8 cellular contexts compared by ENCODE assay signal in the genomic region with DNA sequence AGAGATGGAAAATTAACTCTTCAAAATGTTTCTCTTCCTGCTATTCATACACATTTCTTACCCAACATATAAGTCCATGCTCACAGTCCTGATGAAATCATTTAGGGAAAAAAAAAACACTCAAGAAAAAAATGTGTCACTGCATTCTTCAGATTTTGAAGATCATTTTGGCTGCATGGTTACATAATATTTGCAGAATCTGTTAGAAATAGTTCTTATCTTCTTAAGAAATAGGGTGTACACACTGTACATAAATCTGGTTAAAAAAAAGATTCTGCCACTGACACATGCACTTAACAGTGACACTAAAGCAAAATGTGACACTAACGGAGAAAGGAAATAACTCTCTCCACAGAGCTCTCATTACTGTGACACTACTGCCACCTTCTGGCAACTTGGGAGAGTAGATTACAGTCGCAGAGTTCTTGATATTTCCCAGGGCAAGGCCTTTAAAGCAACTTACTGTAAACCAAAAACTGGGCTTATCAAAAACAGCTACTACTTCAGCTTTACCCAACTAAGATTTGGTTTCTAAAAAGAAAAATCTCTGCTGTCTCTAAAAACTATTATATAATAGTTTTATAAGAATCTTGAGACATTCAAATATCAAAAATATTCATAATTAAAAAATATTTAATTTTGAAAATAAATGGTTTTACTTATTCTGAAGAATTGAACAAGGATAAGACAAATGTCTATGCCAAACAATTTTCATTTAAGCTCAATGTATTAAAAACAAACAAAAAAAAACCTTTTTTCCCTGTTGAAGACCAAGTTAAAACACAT.
DNase-seq lines count a peak whose midpoint lies in the region; ATAC-seq and TF ChIP-seq lines count a peak whose summit lies in the region.

No MANE protein-coding gene starts in this region.

- H3K4me3 ChIP-seq in esophagus muscularis mucosa (no peak overlapping the region), tibial artery (no peak overlapping the region)

- H3K4me1 ChIP-seq in esophagus muscularis mucosa (peaks cover 0 to 13% (median 7%) of the 10 kb centered on the region in 4 donors), tibial artery (no peaks in the 10 kb centered on the region)

- H3K9me3 Mint-ChIP-seq in activated CD8-positive, alpha-beta T cell treated with anti-CD3 and anti-CD28 coated beads for 36 hours: no peaks in the 10 kb centered on the region
- no peaks in the 10 kb centered on the region for H3K9me3 Mint-ChIP-seq in nephron

- intact Hi-C loops in activated CD8-positive, alpha-beta T cell treated with anti-CD3 and anti-CD28 coated beads for 36 hours (cut with micrococcal nuclease): loop anchor here (10.0 kb wide), 1 partner anchor 91 kb away; no protein-coding TSS in a partner anchor
- intact Hi-C loops in esophagus muscularis mucosa (cut with DNase I) (no loop called here), tibial artery (cut with DNase I; ENCODE audit: low total_unique reads) (loop anchor here (2.0 kb wide), 1 partner anchor 23 kb away; no protein-coding TSS in a partner anchor)

- H3K27me3 Mint-ChIP-seq in activated CD8-positive, alpha-beta T cell treated with anti-CD3 and anti-CD28 coated beads for 36 hours: no peaks in the 10 kb centered on the region
- H3K27me3 Mint-ChIP-seq in nephron (ENCODE audit: low read depth): no peaks in the 10 kb centered on the region

- DNase-seq in DMS79 treated with DMSO at 0.1 percent for 48 hours (lab: John Stamatoyannopoulos, UW): peak; percentile 98
- DNase-seq in HT-29 (ENCODE audit: low spot score): peak; percentile 90
- DNase-seq in NCI-H82 treated with DMSO at 0.1 percent for 48 hours (lab: John Stamatoyannopoulos, UW; ENCODE audit: unreplicated experiment): peak; percentile 71
- DNase-seq in activated CD8-positive, alpha-beta T cell treated with anti-CD3 and anti-CD28 coated beads for 36 hours: peak; percentile 71
- no peak for DNase-seq in esophagus muscularis mucosa (ENCODE audit: extremely low spot score)
- DNase-seq in tibial artery: peak in 1 of 2 donors; percentile 43

- H3K27ac ChIP-seq in esophagus muscularis mucosa (replicated peaks in 1 of 4) (no peak overlapping the region), tibial artery (no peak overlapping the region)

- peaks cover 8% of the 10 kb centered on the region for H3K36me3 Mint-ChIP-seq in activated CD8-positive, alpha-beta T cell treated with anti-CD3 and anti-CD28 coated beads for 36 hours (ENCODE audit: low read depth)
- peaks cover 9% of the 10 kb centered on the region for H3K36me3 Mint-ChIP-seq in nephron (ENCODE audit: low read depth)

- peaks cover 24% of the 10 kb centered on the region for H3K4me1 Mint-ChIP-seq in activated CD8-positive, alpha-beta T cell treated with anti-CD3 and anti-CD28 coated beads for 36 hours (ENCODE audit: low read depth)
- peaks cover 35% of the 10 kb centered on the region for H3K4me1 Mint-ChIP-seq in nephron

- H3K36me3 ChIP-seq in esophagus muscularis mucosa: peaks cover 0 to 26% (median 18%) of the 10 kb centered on the region in 4 donors
- peaks cover 0 to 20% (median 15%) of the 10 kb centered on the region in 3 donors for H3K36me3 ChIP-seq in tibial artery

- CTCF ChIA-PET in activated CD8-positive, alpha-beta T cell treated with anti-CD3 and anti-CD28 coated beads for 36 hours (lab: Charles Lee): interaction anchor here (0.6 to 8.6 kb wide), 36 partner anchors 8 to 1480 kb away, joined by 3 to 145 read pairs (median 4); partner anchors contain the start of gene BCL11B

- H3K4me3 Mint-ChIP-seq in activated CD8-positive, alpha-beta T cell treated with anti-CD3 and anti-CD28 coated beads for 36 hours: no peak overlapping the region
- H3K4me3 Mint-ChIP-seq in nephron: peak overlapping the region in 1 of 3 experiments; percentile 32

- H3K9me3 ChIP-seq in esophagus muscularis mucosa (no peaks in the 10 kb centered on the region), tibial artery (no peaks in the 10 kb centered on the region)

- no peak for TF ChIP-seq POLR2A in esophagus muscularis mucosa (IDR thresholded peaks at IDR 0.05; ENCODE audit: low read depth)

- 3% methylated on average over 2 of the region's 2 CpGs for WGBS in esophagus muscularis mucosa

- no peak for TF ChIP-seq EP300 in esophagus muscularis mucosa (IDR thresholded peaks at IDR 0.05)

- H3K27me3 ChIP-seq in esophagus muscularis mucosa (no peaks in the 10 kb centered on the region), tibial artery (no peaks in the 10 kb centered on the region)

- TF ChIP-seq CTCF in activated CD8-positive, alpha-beta T cell treated with anti-CD3 and anti-CD28 coated beads for 36 hours (IDR thresholded peaks at IDR 0.05): peak; percentile 84
- TF ChIP-seq CTCF in esophagus muscularis mucosa (IDR thresholded peaks at IDR 0.05) (peak; percentile 65 to 83 (median 78)), nephron (IDR thresholded peaks at IDR 0.05; ENCODE audit: unreplicated experiment in 3 of 3) (peak; percentile 79 to 89 (median 82)), tibial artery (IDR thresholded peaks at IDR 0.05) (peak; percentile 67 to 70)

- POLR2A ChIA-PET in activated CD8-positive, alpha-beta T cell treated with anti-CD3 and anti-CD28 coated beads for 36 hours (lab: Charles Lee): interaction anchor here (0.7 to 1.1 kb wide), 2 partner anchors 155 to 215 kb away, joined by 3 read pairs; no protein-coding TSS in a partner anchor

- peak; percentile 92 for ATAC-seq in GM21447 (IDR thresholded peaks at IDR 0.05; ENCODE audit: unreplicated experiment)
- peak; percentile 98 for ATAC-seq in activated CD8-positive, alpha-beta T cell treated with anti-CD3 and anti-CD28 coated beads for 36 hours

- H3K27ac Mint-ChIP-seq in activated CD8-positive, alpha-beta T cell treated with anti-CD3 and anti-CD28 coated beads for 36 hours: no peak overlapping the region
- peak overlapping the region in 2 of 3 experiments; percentile 48 to 72 for H3K27ac Mint-ChIP-seq in nephron
